Comparison of ENCODE assay signal across 15 cellular contexts in genomic region chr5:73417307-73418035, GRCh38. TPM values are rescaled to one million over a fixed set of nuclear protein-coding genes. Genes with fewer than 3 reads are reported as not detected.
DNase-seq lines count a peak whose midpoint lies in the region; ATAC-seq and TF ChIP-seq lines count a peak whose summit lies in the region.
"Had no signal": no experiment of that assay in that cellular context is flagged by ENCODE, and none has a peak within 500 bp of the region (broad histone marks: within the 10 kb centered on the region; RNA-seq: fewer than 3 reads in every experiment).

No MANE protein-coding gene starts in this region.

- no peaks in the 10 kb centered on the region for H3K27me3 ChIP-seq in WERI-Rb-1 (ENCODE audit: insufficient read depth, low read depth, severe bottlenecking)
- peaks cover 94 to 100% of the 10 kb centered on the region in 2 donors for H3K27me3 ChIP-seq in left lung
- H3K27me3 ChIP-seq: vagina had no signal

- H3K4me1 ChIP-seq in left lung, result peaks cover 8 to 12% of the 10 kb centered on the region in 2 donors

- TF ChIP-seq CTCF in WERI-Rb-1 (IDR thresholded peaks at IDR 0.05; ENCODE audit: low read depth, low read length) (no peak), left lung (IDR thresholded peaks at IDR 0.05) (no peak)

- no peak overlapping the region for H3K4me3 ChIP-seq in WERI-Rb-1 (ENCODE audit: low read depth, low read length)
- no peak overlapping the region for H3K4me3 ChIP-seq in left lung
- H3K4me3 ChIP-seq: gastrocnemius medialis, GM23338, right atrium auricular region, vagina had no signal

- ATAC-seq in HG03439 (IDR thresholded peaks at IDR 0.05; ENCODE audit: unreplicated experiment), result no peak
- ATAC-seq in left lung, result no peak
- ATAC-seq: activated T-helper 17 cell treated with anti-CD3 and anti-CD28 coated beads, Interleukin-2, amount 50 U/mL, for 72 hours; gastrocnemius medialis; GM23338 had no signal

- intact Hi-C loops in left lung (cut with DNase I), result no loop called here

- no peaks in the 10 kb centered on the region for H3K9me3 ChIP-seq in WERI-Rb-1 (ENCODE audit: severe bottlenecking)
- H3K9me3 ChIP-seq in left lung, result no peaks in the 10 kb centered on the region
- H3K9me3 ChIP-seq: gastrocnemius medialis, right atrium auricular region, vagina had no signal

- H3K27ac ChIP-seq in WERI-Rb-1, result no peak overlapping the region
- no peak overlapping the region for H3K27ac ChIP-seq in left lung
- H3K27ac ChIP-seq: gastrocnemius medialis, right atrium auricular region, vagina had no signal

- DNase-seq in A172 (ENCODE audit: low spot score), result peak; percentile 49
- peak; percentile 31 for DNase-seq in Daoy (ENCODE audit: low read depth)
- DNase-seq in SK-N-DZ (ENCODE audit: low spot score), result peak; percentile 32
- DNase-seq in kidney glomerular epithelial cell (lab: John Stamatoyannopoulos, UW), result peak; percentile 47
- DNase-seq in WERI-Rb-1, result no peak
- DNase-seq in GM19238 (ENCODE audit: insufficient read length, low spot score), result no peak
- no peak for DNase-seq in left lung
- DNase-seq: effector CD8-positive, alpha-beta T cell; gastrocnemius medialis; stimulated activated naive CD4-positive, alpha-beta T cell had no signal

- H3K36me3 ChIP-seq in WERI-Rb-1 (no peaks in the 10 kb centered on the region), left lung (no peaks in the 10 kb centered on the region)
- H3K36me3 ChIP-seq: gastrocnemius medialis, right atrium auricular region, vagina had no signal

RNA-seq across cellular contexts. Expression of gene FOXD1, which starts 31.1 kb away (rescaled TPM):
- 12.9 and 24.6 TPM in 2 replicates for total RNA-seq in A172 (2014; rRNA removed; shearing (Covaris generic))
- total RNA-seq in Daoy (2014; rRNA removed; shearing (Covaris generic)), result 21.9 and 62.3 TPM in 2 replicates
- 0.93 and 1.1 TPM in 2 replicates for polyA plus RNA-seq in SK-N-DZ (2014; cell fraction: cytosol; rRNA removed)
- polyA plus RNA-seq in SK-N-DZ (2014; cell fraction: nucleus; rRNA removed), result 0.24 and 1.2 TPM in 2 replicates
- under 1 TPM; 0.10 to 0.29 TPM for total RNA-seq in left lung
- total RNA-seq: right atrium auricular region, vagina had no signal
- polyA plus RNA-seq: GM23338 had no signal

Comparison
In these comparisons a context has a peak if more than half of its experiments do, and no peak if none do; other contexts are left out.
1. DNase-seq: peak in A172 (single experiment), Daoy (single experiment), SK-N-DZ (single experiment) and kidney glomerular epithelial cell (single experiment); none in WERI-Rb-1 (single experiment), GM19238 (single experiment) and left lung (0 of 2).
2. RNA of gene FOXD1, which starts 31.1 kb away (total RNA-seq): 12.9 to 24.6 TPM in A172 and 21.9 to 62.3 TPM in Daoy; 0.10 to 0.29 TPM in left lung; every median in the first group is over 10 times any median in the second.